In genomic region chrX:50430917-50431316, GRCh38 we compare ENCODE assay signal across 25 cellular contexts. TPM values are rescaled to one million over a fixed set of nuclear protein-coding genes. Genes with fewer than 3 reads are reported as not detected.
A peak's percentile ranks its signal among the peaks of the same experiment; 100 is the strongest.
DNase-seq lines count a peak whose midpoint lies in the region; ATAC-seq, FAIRE-seq and TF ChIP-seq lines count a peak whose summit lies in the region.
"Had no signal": no experiment of that assay in that cellular context is flagged by ENCODE, and none has a peak within 500 bp of the region (broad histone marks: within the 10 kb centered on the region; RNA-seq: fewer than 3 reads in every experiment).

No MANE protein-coding gene starts in this region.

- FAIRE-seq in HepG2 (lab: Jason Lieb, UNC), result no peak
- FAIRE-seq: GM18507 had no signal

- H3K4me3 ChIP-seq in HepG2 (replicated peaks in 1 of 3; ENCODE audit: insufficient read depth in 1 of 3, low read depth in 2 of 3, low read length in 3 of 3) (peak overlapping the region; percentile 54 to 58 (median 58)), right lobe of liver (no peak overlapping the region), epithelial cell of esophagus (ENCODE audit: low read length) (no peak overlapping the region)
- H3K4me3 ChIP-seq: esophagus squamous epithelium, heart left ventricle, lung, sigmoid colon had no signal

- TF ChIP-seq CTCF in HepG2 (CRISPR knock-in tag; IDR thresholded peaks at IDR 0.05), result no peak
- TF ChIP-seq CTCF in right lobe of liver (IDR thresholded peaks at IDR 0.05), result no peak
- TF ChIP-seq CTCF in epithelial cell of esophagus (IDR thresholded peaks at IDR 0.05; ENCODE audit: insufficient read depth, low read depth, low read length, missing control alignments), result no peak

- H3K4me1 ChIP-seq in HepG2 (ENCODE audit: insufficient read depth, low read length), result peaks cover 82% of the 10 kb centered on the region
- no peaks in the 10 kb centered on the region for H3K4me1 ChIP-seq in right lobe of liver
- H3K4me1 ChIP-seq: esophagus squamous epithelium, heart left ventricle, sigmoid colon had no signal

- no peak overlapping the region for H2AFZ ChIP-seq in HepG2 (ENCODE audit: low read length)

- in situ Hi-C loops in HepG2 (cut with HindIII; ENCODE audit: extremely low pct_ligation_motif_present, low pct_unique_long_range_greater_than_20kb), result no loop called here

- H3K9me3 ChIP-seq in HepG2 (ENCODE audit: low read length), result no peaks in the 10 kb centered on the region
- H3K9me3 ChIP-seq in right lobe of liver, result no peaks in the 10 kb centered on the region
- H3K9me3 ChIP-seq: esophagus squamous epithelium, heart left ventricle, sigmoid colon had no signal

- H3K4me2 ChIP-seq in HepG2 (ENCODE audit: low read depth, low read length), result peak overlapping the region; percentile 86

- TF ChIP-seq POLR2A in HepG2 (IDR thresholded peaks at IDR 0.05; ENCODE audit: insufficient read depth in 1 of 2, low read depth in 2 of 2, low read length in 2 of 2) (no peak), right lobe of liver (IDR thresholded peaks at IDR 0.05) (no peak)

- peak overlapping the region; percentile 87 for H3K27ac ChIP-seq in HepG2 (ENCODE audit: extremely low read length, insufficient read depth, low read length)
- no peak overlapping the region for H3K27ac ChIP-seq in right lobe of liver
- H3K27ac ChIP-seq: esophagus squamous epithelium, heart left ventricle, sigmoid colon had no signal

- peak; percentile 41 for DNase-seq in HepG2 (ENCODE audit: low spot score)
- no peak for DNase-seq in right lobe of liver
- peak; percentile 64 for DNase-seq in NOMO-1 treated with dmso at 0.1 percent for 144 hours (lab: John Stamatoyannopoulos, UW; ENCODE audit: unreplicated experiment)
- DNase-seq in epithelial cell of esophagus (ENCODE audit: low read depth), result peak; percentile 25
- no peak for DNase-seq in D341Med (ENCODE audit: low spot score)
- no peak for DNase-seq in UCSD-AML1 (lab: John Stamatoyannopoulos, UW; ENCODE audit: unreplicated experiment)
- DNase-seq in NCI-H526 treated with DMSO at 0.1 percent for 48 hours (lab: John Stamatoyannopoulos, UW), result no peak
- DNase-seq: activated CD4-positive, CD25-positive, alpha-beta regulatory T cell; CD4-positive, alpha-beta T cell; DMS79 treated with DMSO at 0.1 percent for 48 hours; esophagus squamous epithelium; heart left ventricle; KG1; NCI-H1417; NCI-H2171; NCI-H82; sigmoid colon; T-helper 1 cell had no signal

- H4K20me1 ChIP-seq in HepG2 (ENCODE audit: insufficient read depth, low read length), result no peaks in the 10 kb centered on the region

- peaks cover 34% of the 10 kb centered on the region for H3K79me2 ChIP-seq in HepG2 (ENCODE audit: insufficient read depth, low read length)

- no peak for TF ChIP-seq RAD21 in HepG2 (CRISPR knock-in tag; IDR thresholded peaks at IDR 0.05)

- TF ChIP-seq EP300 in HepG2 (IDR thresholded peaks at IDR 0.05; ENCODE audit: low read depth in 2 of 2, low read length in 2 of 2), result no peak
- TF ChIP-seq EP300 in HepG2 (CRISPR knock-in tag; IDR thresholded peaks at IDR 0.05; ENCODE audit: borderline replicate concordance), result no peak

- CTCF ChIA-PET in HepG2 (lab: Yijun Ruan, JAX; ENCODE audit: low intra/inter-chr PET ratio, low total read pairs), result no interaction called here

- WGBS in HepG2 (ENCODE audit: low lambda C conversion rate), result 0% methylated on average over 2 of the region's 3 CpGs
- WGBS in right lobe of liver (ENCODE audit: insufficient coverage, low coverage, low lambda C conversion rate, missing lambda C conversion rate), result 22% methylated on average over 3 of the region's 3 CpGs

- H3K9ac ChIP-seq in HepG2 (ENCODE audit: insufficient read depth, low read depth, low read length), result peak overlapping the region; percentile 53

- no peaks in the 10 kb centered on the region for H3K36me3 ChIP-seq in HepG2 (replicated peaks in 1 of 2; ENCODE audit: control insufficient read depth in 1 of 2, insufficient read depth in 2 of 2, low read length in 2 of 2)
- H3K36me3 ChIP-seq in right lobe of liver, result no peaks in the 10 kb centered on the region
- H3K36me3 ChIP-seq: esophagus squamous epithelium, heart left ventricle, sigmoid colon had no signal

- intact Hi-C loops in HepG2 (cut with micrococcal nuclease; ENCODE audit: unreplicated experiment) (loop anchor here (5.0 kb wide), 1 partner anchor 41 kb away; the partner anchor contains the start of gene DGKK), right lobe of liver (cut with DNase I) (no loop called here)

- TSS peak; percentile 71 for BruUV-seq in HepG2 (replicated peaks; lab: Mats Ljungman, UMichigan)

- POLR2A ChIA-PET in HepG2 (lab: Yijun Ruan, JAX), result no interaction called here

- ATAC-seq in HepG2 (no peak), right lobe of liver (no peak), GM21367 (IDR thresholded peaks at IDR 0.05; ENCODE audit: unreplicated experiment) (no peak)
- ATAC-seq: HCT116, heart left ventricle had no signal

- H3K27me3 ChIP-seq in HepG2 (ENCODE audit: control insufficient read depth in 1 of 2, insufficient read depth in 2 of 2, low read length in 2 of 2), result no peaks in the 10 kb centered on the region
- peaks cover 0 to 4% of the 10 kb centered on the region in 2 donors for H3K27me3 ChIP-seq in right lobe of liver
- H3K27me3 ChIP-seq: sigmoid colon had no signal

TF ChIP-seq in HepG2, 621 proteins besides CTCF, POLR2A, EP300 and RAD21 (continues in another document):
- peak; percentile 75 for TF ChIP-seq ZNF335 (CRISPR knock-in tag; IDR thresholded peaks at IDR 0.05)
- no peak for TF ChIP-seq HHEX (CRISPR knock-in tag; IDR thresholded peaks at IDR 0.05)
- no peak for TF ChIP-seq GABPB1 (CRISPR knock-in tag; IDR thresholded peaks at IDR 0.05)
- peak; percentile 25; the same call in 1 of the 2 replicates for TF ChIP-seq GATAD2A (CRISPR knock-in tag; IDR thresholded peaks at IDR 0.05)
- no peak for TF ChIP-seq MXD4 (CRISPR knock-in tag; IDR thresholded peaks at IDR 0.05)
- TF ChIP-seq NR2F6 (IDR thresholded peaks at IDR 0.05), result no peak
- TF ChIP-seq NR2F6 (CRISPR knock-in tag; IDR thresholded peaks at IDR 0.05), result no peak
- TF ChIP-seq ATF3 (CRISPR knock-in tag; IDR thresholded peaks at IDR 0.05), result peak; percentile 53; the same call in 1 of the 2 replicates
- peak; percentile 66 for TF ChIP-seq CEBPG (CRISPR knock-in tag; IDR thresholded peaks at IDR 0.05)
- peak; percentile 56; the same call in 1 of the 2 replicates for TF ChIP-seq ZNF362 (CRISPR knock-in tag; IDR thresholded peaks at IDR 0.05; ENCODE audit: borderline replicate concordance)
- peak; percentile 83 for TF ChIP-seq FOSL2 (CRISPR knock-in tag; IDR thresholded peaks at IDR 0.05)
- TF ChIP-seq XBP1 (CRISPR knock-in tag; IDR thresholded peaks at IDR 0.05), result no peak
- no peak for TF ChIP-seq HDAC2 (CRISPR knock-in tag; IDR thresholded peaks at IDR 0.05)
- no peak for TF ChIP-seq KDM5B (CRISPR knock-in tag; IDR thresholded peaks at IDR 0.05; ENCODE audit: borderline replicate concordance)
- TF ChIP-seq ZNF761 (CRISPR knock-in tag; conservative IDR thresholded peaks at IDR 0.05), result no peak
- no peak for TF ChIP-seq CCAR2 (optimal IDR thresholded peaks at IDR 0.05; ENCODE audit: low read depth, low read length)
- TF ChIP-seq CEBPB (IDR thresholded peaks at IDR 0.05; ENCODE audit: borderline replicate concordance, low read depth, low read length), result peak; percentile 41; the same call in 1 of the 2 replicates
- TF ChIP-seq SNAPC2 (CRISPR knock-in tag; IDR thresholded peaks at IDR 0.05), result no peak

RNA-seq across cellular contexts. Expression of gene DGKK, which starts 39.7 kb away (rescaled TPM):
- total RNA-seq in HepG2 (2016; rRNA removed; fragmentation: Illumina TruSeq; extraction: Trizol) (24.0 and 43.2 TPM in 2 replicates), right lobe of liver (under 1 TPM in 1 of 6 experiments, not detected in 5; 0.02 TPM)
- total RNA-seq in HepG2 (2016; cell fraction: cytosol; rRNA removed; fragmentation: Illumina TruSeq; extraction: Trizol; ENCODE audit: low read depth), result 2.0 and 2.5 TPM in 2 replicates
- 23.7 and 41.0 TPM in 2 replicates for total RNA-seq in HepG2 (2016; cell fraction: insoluble cytoplasmic fraction; rRNA removed; fragmentation: Illumina TruSeq; extraction: Trizol)
- 12.3 and 12.6 TPM in 2 replicates for total RNA-seq in HepG2 (2016; cell fraction: membrane; rRNA removed; fragmentation: Illumina TruSeq; extraction: Trizol)
- 20.4 and 22.0 TPM in 2 replicates for total RNA-seq in HepG2 (2016; cell fraction: nucleus; rRNA removed; fragmentation: Illumina TruSeq; extraction: Trizol)
- 6.2 and 11.0 TPM in 2 replicates for polyA plus RNA-seq in HepG2 (2011; rRNA removed)
- polyA plus RNA-seq in HepG2 (2011; cell fraction: cytosol; rRNA removed), result 6.8 and 6.9 TPM in 2 replicates
- polyA plus RNA-seq in HepG2 (2011; cell fraction: nucleus; rRNA removed), result 5.0 and 6.5 TPM in 2 replicates
- polyA plus RNA-seq in HepG2 (2012), result 3.4 and 6.0 TPM in 2 replicates
- 1.1 and 1.2 TPM in 2 replicates for polyA plus RNA-seq in HepG2 (2016; cell fraction: cytosol; fragmentation: Illumina TruSeq; extraction: Trizol; ENCODE audit: low read depth)
- 28.6 and 30.8 TPM in 2 replicates for polyA plus RNA-seq in HepG2 (2016; cell fraction: insoluble cytoplasmic fraction; fragmentation: Illumina TruSeq; extraction: Trizol; ENCODE audit: low read depth)
- polyA plus RNA-seq in HepG2 (2016; cell fraction: membrane; fragmentation: Illumina TruSeq; extraction: Trizol; ENCODE audit: low read depth), result 4.5 and 5.0 TPM in 2 replicates
- 19.8 and 21.3 TPM in 2 replicates for polyA plus RNA-seq in HepG2 (2016; cell fraction: nucleus; fragmentation: Illumina TruSeq; extraction: Trizol; ENCODE audit: insufficient read depth, low read depth)
- polyA minus RNA-seq in HepG2 (2011; rRNA and poly(A)+ RNA removed; ENCODE audit: low replicate concordance), result 16.2 TPM in 1 of 2 replicates, not detected in the other
- 7.6 and 12.5 TPM in 2 replicates for polyA minus RNA-seq in HepG2 (2011; cell fraction: cytosol; rRNA and poly(A)+ RNA removed)
- 9.1 and 10.9 TPM in 2 replicates for polyA minus RNA-seq in HepG2 (2011; cell fraction: nucleus; rRNA and poly(A)+ RNA removed)
- total RNA-seq: cardiac septum; CD4-positive, alpha-beta T cell; esophagus squamous epithelium; heart left ventricle; osteocyte; sigmoid colon had no signal
- polyA plus RNA-seq: AG04450, heart left ventricle had no signal

Comparison
In these comparisons a context has a peak if more than half of its experiments do, and no peak if none do; other contexts are left out.
1. DNase-seq: peak in HepG2 (single experiment), NOMO-1 treated with dmso at 0.1 percent for 144 hours (single experiment) and epithelial cell of esophagus (single experiment); none in right lobe of liver (0 of 3), D341Med (single experiment), UCSD-AML1 (single experiment) and NCI-H526 treated with DMSO at 0.1 percent for 48 hours (single experiment).
2. H3K4me3 ChIP-seq: peak in HepG2 (3 of 3); none in right lobe of liver (0 of 3) and epithelial cell of esophagus (single experiment).